ENCODE assay signal across 27 cellular contexts in genomic region chr2:33505966-33506365, GRCh38. TPM values are rescaled to one million over a fixed set of nuclear protein-coding genes. Genes with fewer than 3 reads are reported as not detected.
DNase-seq lines count a peak whose midpoint lies in the region; ATAC-seq and TF ChIP-seq lines count a peak whose summit lies in the region.
"Had no signal": no experiment of that assay in that cellular context is flagged by ENCODE, and none has a peak within 500 bp of the region (broad histone marks: within the 10 kb centered on the region; RNA-seq: fewer than 3 reads in every experiment).

No MANE protein-coding gene starts in this region.

- no peak for TF ChIP-seq EP300 in tibial nerve (IDR thresholded peaks at IDR 0.05)
- no peak for TF ChIP-seq EP300 in sigmoid colon (IDR thresholded peaks at IDR 0.05)

- intact Hi-C loops in dorsolateral prefrontal cortex (cut with DNase I): loop anchor here (1.0 to 2.0 kb wide), 2 partner anchors 29 to 71 kb away; partner anchors contain the start of gene RASGRP3 (in 2 of the 2)
- intact Hi-C loops in sigmoid colon (cut with DNase I): no loop called here

- peak in 2 of 56 donors; percentile 19 to 20 for TF ChIP-seq CTCF in dorsolateral prefrontal cortex (IDR thresholded peaks at IDR 0.05 in 54 of 56, conservative IDR thresholded peaks at IDR 0.05 in 2 of 56; ENCODE audit: low read depth in 1 of 56, partially characterized antibody in 56 of 56)
- no peak for TF ChIP-seq CTCF in tibial nerve (IDR thresholded peaks at IDR 0.05)
- TF ChIP-seq CTCF in sigmoid colon (IDR thresholded peaks at IDR 0.05): no peak

- H3K27ac ChIP-seq in dorsolateral prefrontal cortex (peak overlapping the region; percentile 70 to 100 (median 97)), tibial nerve (peak overlapping the region in 3 of 4 donors; percentile 27 to 80 (median 58)), sigmoid colon (no peak overlapping the region)
- H3K27ac ChIP-seq: BLaER1, brain microvascular endothelial cell, heart right ventricle, skin epidermis, thoracic aorta, vagina had no signal

- WGBS in tibial nerve, 2 donors: 32 to 47% methylated on average over 1 of the region's 1 CpG
- 63 to 88% methylated on average over 1 of the region's 1 CpG for WGBS in sigmoid colon, 2 donors

- H3K4me3 ChIP-seq in dorsolateral prefrontal cortex: peak overlapping the region in 2 of 59 donors; percentile 25 to 40
- H3K4me3 ChIP-seq in tibial nerve: no peak overlapping the region
- H3K4me3 ChIP-seq in sigmoid colon: no peak overlapping the region
- H3K4me3 ChIP-seq: BLaER1, heart right ventricle, mucosa of descending colon, skin epidermis, thoracic aorta, vagina had no signal

- no peaks in the 10 kb centered on the region for H3K27me3 ChIP-seq in dorsolateral prefrontal cortex
- no peaks in the 10 kb centered on the region for H3K27me3 ChIP-seq in tibial nerve
- H3K27me3 ChIP-seq in sigmoid colon: no peaks in the 10 kb centered on the region
- H3K27me3 ChIP-seq: BLaER1, brain microvascular endothelial cell, heart right ventricle, vagina had no signal

- H3K36me3 ChIP-seq in tibial nerve (no peaks in the 10 kb centered on the region), sigmoid colon (no peaks in the 10 kb centered on the region)
- H3K36me3 ChIP-seq: BLaER1, brain microvascular endothelial cell, heart right ventricle, thoracic aorta, vagina had no signal

- TF ChIP-seq POLR2A in tibial nerve (IDR thresholded peaks at IDR 0.05) (no peak), sigmoid colon (IDR thresholded peaks at IDR 0.05) (no peak)

- H3K4me1 ChIP-seq in tibial nerve (peaks cover 0 to 4% (median 0%) of the 10 kb centered on the region in 4 donors), sigmoid colon (no peaks in the 10 kb centered on the region)
- H3K4me1 ChIP-seq: BLaER1, vagina had no signal

- H3K9me3 ChIP-seq in tibial nerve (no peaks in the 10 kb centered on the region), sigmoid colon (no peaks in the 10 kb centered on the region)
- H3K9me3 ChIP-seq: BLaER1, heart right ventricle, mucosa of descending colon, thoracic aorta, vagina had no signal

- DNase-seq in dorsolateral prefrontal cortex: no peak
- peak; percentile 91 for DNase-seq in midbrain (lab: John Stamatoyannopoulos, UW)
- DNase-seq in tibial nerve (ENCODE audit: low spot score in 2 of 2): no peak
- DNase-seq in sigmoid colon: no peak
- DNase-seq in NCI-H82 (lab: John Stamatoyannopoulos, UW): no peak
- DNase-seq: activated CD4-positive, alpha-beta T cell treated with anti-CD3 and anti-CD28 coated beads for 36 hours; activated CD8-positive, alpha-beta T cell treated with anti-CD3 and anti-CD28 coated beads, Interleukin-2, amount 10 ng/mL, durations not matched to agents 7 days and 5 days; activated naive CD4-positive, alpha-beta T cell treated with anti-CD3 and anti-CD28 coated beads for 36 hours; brain microvascular endothelial cell; effector CD4-positive, alpha-beta T cell; HCEC 1CT; heart right ventricle; Kasumi-1; mucosa of descending colon; NCI-H1417 treated with DMSO at 0.1 percent for 48 hours; NCI-H2081 treated with DMSO at 0.1 percent for 48 hours; NCI-H226; NCI-H69 had no signal

- ATAC-seq in SK-N-SH treated with all-trans-retinoic acid at 6 μM for 48 hours (peak; percentile 14; the same call in 2 of the 3 replicates), GM21390 (IDR thresholded peaks at IDR 0.05; ENCODE audit: unreplicated experiment) (no peak)
- ATAC-seq: activated CD4-positive, alpha-beta T cell treated with anti-CD3 and anti-CD28 coated beads for 36 hours; activated CD8-positive, alpha-beta T cell treated with anti-CD3 and anti-CD28 coated beads, Interleukin-2, amount 10 ng/mL, durations not matched to agents 7 days and 5 days; heart right ventricle; mucosa of descending colon; natural killer cell treated with Interleukin-12 subunit alpha and Interleukin-12 subunit beta and Interleukin-15 and Interleukin-18, amount 100 ng/mL, for 72 hours; Right ventricle myocardium inferior; stimulated activated memory B cell treated with anti-CD40 and anti-IgM and Interleukin-4, amounts not matched to agents 10 μg/mL and 1 μg/mL and 100 μg/mL, for 72 hours had no signal

TF ChIP-seq in SK-N-SH treated with all-trans-retinoic acid at 6 μM for 48 hours, 23 proteins besides CTCF, POLR2A, EP300 and RAD21:
- TF ChIP-seq ZNF565 (CRISPR knock-in tag; conservative IDR thresholded peaks at IDR 0.05; ENCODE audit: low read depth) (no peak), BACH2 (CRISPR knock-in tag; IDR thresholded peaks at IDR 0.05; ENCODE audit: borderline replicate concordance) (no peak), TOX (CRISPR knock-in tag; IDR thresholded peaks at IDR 0.05; ENCODE audit: borderline replicate concordance) (no peak), OSR1 (CRISPR knock-in tag; IDR thresholded peaks at IDR 0.05) (no peak), ISL1 (CRISPR knock-in tag; IDR thresholded peaks at IDR 0.05) (no peak), POU6F1 (CRISPR knock-in tag; IDR thresholded peaks at IDR 0.05; ENCODE audit: borderline replicate concordance, low read depth) (no peak; the same call in 1 of the 2 replicates), ZFP30 (CRISPR knock-in tag; IDR thresholded peaks at IDR 0.05) (no peak), ARNTL (CRISPR knock-in tag; IDR thresholded peaks at IDR 0.05; ENCODE audit: borderline replicate concordance, low read depth) (no peak), ZFP3 (CRISPR knock-in tag; IDR thresholded peaks at IDR 0.05) (no peak), CREB5 (CRISPR knock-in tag; IDR thresholded peaks at IDR 0.05; ENCODE audit: low read depth) (no peak), GLIS3 (CRISPR knock-in tag; IDR thresholded peaks at IDR 0.05) (no peak), ZNF8 (CRISPR knock-in tag; IDR thresholded peaks at IDR 0.05) (no peak)
- TF ChIP-seq, protein P1, sequence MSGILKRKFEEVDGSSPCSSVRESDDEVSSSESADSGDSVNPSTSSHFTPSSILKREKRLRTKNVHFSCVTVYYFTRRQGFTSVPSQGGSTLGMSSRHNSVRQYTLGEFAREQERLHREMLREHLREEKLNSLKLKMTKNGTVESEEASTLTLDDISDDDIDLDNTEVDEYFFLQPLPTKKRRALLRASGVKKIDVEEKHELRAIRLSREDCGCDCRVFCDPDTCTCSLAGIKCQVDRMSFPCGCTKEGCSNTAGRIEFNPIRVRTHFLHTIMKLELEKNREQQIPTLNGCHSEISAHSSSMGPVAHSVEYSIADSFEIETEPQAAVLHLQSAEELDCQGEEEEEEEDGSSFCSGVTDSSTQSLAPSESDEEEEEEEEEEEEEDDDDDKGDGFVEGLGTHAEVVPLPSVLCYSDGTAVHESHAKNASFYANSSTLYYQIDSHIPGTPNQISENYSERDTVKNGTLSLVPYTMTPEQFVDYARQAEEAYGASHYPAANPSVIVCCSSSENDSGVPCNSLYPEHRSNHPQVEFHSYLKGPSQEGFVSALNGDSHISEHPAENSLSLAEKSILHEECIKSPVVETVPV (CRISPR knock-in tag; IDR thresholded peaks at IDR 0.05): no peak
TF ChIP-seq in SK-N-SH treated with all-trans-retinoic acid at 6 μM for 48 hours: peak in this region for 0.

RNA-seq across cellular contexts. Expression of gene RASGRP3, which starts 29.5 kb away (rescaled TPM):
- total RNA-seq in dorsolateral prefrontal cortex (100 to 1,000 TPM in 1 of 120 experiments, 10 to 100 TPM in 106, 1 to 10 TPM in 13; 4.2 to 101 (median 24.4) TPM), tibial nerve (1 to 10 TPM; 2.4 to 5.4 (median 3.9) TPM), sigmoid colon (10 to 100 TPM in 1 of 4 donors, 1 to 10 TPM in 3; 3.9 to 14.7 (median 8.9) TPM)
- polyA plus RNA-seq in sigmoid colon: 1 to 10 TPM; 1.8 to 6.7 (median 4.4) TPM

Comparison
In these comparisons a context has a peak if more than half of its experiments do, and no peak if none do; other contexts are left out.
1. H3K27ac ChIP-seq: peak in dorsolateral prefrontal cortex (59 of 59) and tibial nerve (3 of 4); none in sigmoid colon (0 of 4).